ENCODE assay signal across 1 cellular context in genomic region chr6:111804627-111805235, GRCh38.
TF ChIP-seq lines count a peak whose summit lies in the region.

No MANE protein-coding gene starts in this region.

TF ChIP-seq in K562, 482 proteins besides CTCF, POLR2A, EP300 and RAD21 (continued from another document and continues in another):
- peak; percentile 34 for TF ChIP-seq PRDM10 (IDR thresholded peaks at IDR 0.05; ENCODE audit: partially characterized antibody)
- no peak for TF ChIP-seq RBM22 (IDR thresholded peaks at IDR 0.05; ENCODE audit: low read depth, low read length, poor library complexity, severe bottlenecking)
- TF ChIP-seq TRIM28 (IDR thresholded peaks at IDR 0.05), result no peak
- no peak for TF ChIP-seq SMARCB1 (IDR thresholded peaks at IDR 0.05; ENCODE audit: insufficient read length, low read depth)
- peak in 1 of 2 experiments; percentile 68; a peak in 1 of 4 replicates for TF ChIP-seq FOXK2 (conservative IDR thresholded peaks at IDR 0.05 in 1 of 2, IDR thresholded peaks at IDR 0.05 in 1 of 2; ENCODE audit: low read depth in 2 of 2)
- peak; percentile 88 for TF ChIP-seq PHB2 (IDR thresholded peaks at IDR 0.05; ENCODE audit: low read depth)
- TF ChIP-seq GABPA (tag; conservative IDR thresholded peaks at IDR 0.05; ENCODE audit: low read depth), result no peak
- TF ChIP-seq PHF8 (IDR thresholded peaks at IDR 0.05; ENCODE audit: borderline replicate concordance, low read length), result no peak
- no peak for TF ChIP-seq PCBP2 (IDR thresholded peaks at IDR 0.05; ENCODE audit: low read depth, low read length, poor library complexity, severe bottlenecking)
- TF ChIP-seq RREB1 (CRISPR knock-in tag; IDR thresholded peaks at IDR 0.05), result 0 out of 2 replicates have a peak, but pooled peaks have one; percentile 62
- no peak for TF ChIP-seq FIP1L1 (IDR thresholded peaks at IDR 0.05; ENCODE audit: low read depth, low read length, poor library complexity, severe bottlenecking)
- TF ChIP-seq U2AF1 (optimal IDR thresholded peaks at IDR 0.05; ENCODE audit: low read depth, low read length), result no peak
- no peak for TF ChIP-seq ZNF277 (CRISPR knock-in tag; IDR thresholded peaks at IDR 0.05; ENCODE audit: borderline replicate concordance)
- no peak for TF ChIP-seq NR0B1 (IDR thresholded peaks at IDR 0.05; ENCODE audit: partially characterized antibody)
- no peak for TF ChIP-seq PURB (CRISPR knock-in tag; IDR thresholded peaks at IDR 0.05; ENCODE audit: low read depth)
- TF ChIP-seq TFE3 (CRISPR knock-in tag; IDR thresholded peaks at IDR 0.05), result peak; percentile 43
- no peak for TF ChIP-seq ZNF699 (CRISPR knock-in tag; IDR thresholded peaks at IDR 0.05; ENCODE audit: insufficient replicate concordance)
- TF ChIP-seq HMBOX1 (IDR thresholded peaks at IDR 0.05), result peak; percentile 96
- no peak for TF ChIP-seq ZBTB5 (IDR thresholded peaks at IDR 0.05)
- TF ChIP-seq ERF (CRISPR knock-in tag; IDR thresholded peaks at IDR 0.05), result no peak
- no peak for TF ChIP-seq SUPT5H (IDR thresholded peaks at IDR 0.05)
- no peak for TF ChIP-seq ZNF75A (CRISPR knock-in tag; IDR thresholded peaks at IDR 0.05)
- TF ChIP-seq ATF3 (IDR thresholded peaks at IDR 0.05), result peak; percentile 49
- 0 out of 2 replicates have a peak, but pooled peaks have one; percentile 33 for TF ChIP-seq ATF3 (CRISPR knock-in tag; conservative IDR thresholded peaks at IDR 0.05)
- no peak for TF ChIP-seq NCOA2 (IDR thresholded peaks at IDR 0.05; ENCODE audit: partially characterized antibody in 2 of 2)
- TF ChIP-seq NFRKB (IDR thresholded peaks at IDR 0.05; ENCODE audit: low read depth), result no peak
- TF ChIP-seq ELK1 (CRISPR knock-in tag; IDR thresholded peaks at IDR 0.05), result no peak
- TF ChIP-seq KLF13 (tag; IDR thresholded peaks at IDR 0.05; ENCODE audit: borderline replicate concordance, low read depth), result no peak
- no peak for TF ChIP-seq CHD2 (IDR thresholded peaks at IDR 0.05; ENCODE audit: low read depth, low read length)
- TF ChIP-seq ZSCAN32 (CRISPR knock-in tag; IDR thresholded peaks at IDR 0.05), result no peak
- no peak for TF ChIP-seq E2F1 (CRISPR knock-in tag; IDR thresholded peaks at IDR 0.05)
- no peak for TF ChIP-seq STAT5B (CRISPR knock-in tag; IDR thresholded peaks at IDR 0.05)
- no peak for TF ChIP-seq FOXJ3 (CRISPR knock-in tag; IDR thresholded peaks at IDR 0.05)
- 0 out of 2 replicates have a peak, but pooled peaks have one; percentile 37 for TF ChIP-seq ATF7 (IDR thresholded peaks at IDR 0.05)
- TF ChIP-seq FOXJ2 (tag; IDR thresholded peaks at IDR 0.05), result no peak
- no peak for TF ChIP-seq RB1 (IDR thresholded peaks at IDR 0.05; ENCODE audit: low read depth)
- no peak for TF ChIP-seq CHD1 (IDR thresholded peaks at IDR 0.05; ENCODE audit: low read length)
- TF ChIP-seq ZNF121 (CRISPR knock-in tag; conservative IDR thresholded peaks at IDR 0.05), result no peak
- no peak for TF ChIP-seq ZNF384 (IDR thresholded peaks at IDR 0.05; ENCODE audit: low read depth, low read length)
- no peak for TF ChIP-seq PREB (CRISPR knock-in tag; IDR thresholded peaks at IDR 0.05)
